In the genomic region with DNA sequence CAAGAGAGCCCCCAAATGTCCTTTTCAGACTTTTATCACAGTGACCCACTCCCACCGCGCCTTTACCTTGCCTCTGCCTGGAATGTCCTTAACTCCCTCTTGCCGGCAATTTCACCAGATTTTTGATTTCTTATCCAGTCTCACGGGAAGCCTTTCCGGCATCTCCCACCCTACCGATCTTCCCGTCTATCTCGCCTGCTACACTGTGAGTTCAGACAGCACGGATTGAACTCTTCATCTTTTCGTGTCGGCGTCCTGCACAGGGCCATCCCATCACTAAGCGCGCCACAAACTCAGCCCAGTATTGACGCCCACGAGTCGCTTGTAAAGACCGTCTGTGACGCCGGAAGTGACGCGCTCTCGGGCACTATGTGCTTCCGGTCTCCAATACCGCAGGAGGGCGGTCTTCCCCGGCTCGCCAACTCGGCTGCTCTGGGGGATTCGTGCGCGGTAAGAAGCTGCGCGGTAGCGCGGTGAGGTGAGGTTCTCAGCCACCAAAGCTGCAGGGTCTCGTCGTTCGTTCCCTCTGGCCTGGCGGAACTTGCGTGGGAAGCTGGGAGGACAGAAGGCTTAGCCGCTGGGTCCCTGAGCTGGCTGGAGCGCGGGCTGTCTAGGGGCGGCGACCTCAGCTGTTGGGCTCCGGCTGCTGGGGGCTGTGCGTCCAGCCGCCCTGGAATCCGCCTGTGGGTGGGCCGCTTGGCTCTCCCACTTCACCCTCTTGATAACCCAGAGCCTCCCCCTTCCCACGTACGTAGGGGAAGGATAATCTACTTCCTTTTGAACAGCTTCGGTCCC, we compare ENCODE assay signal across 8 cellular contexts.
DNase-seq lines count a peak whose midpoint lies in the region; ATAC-seq lines count a peak whose summit lies in the region.

A gene with protein sequence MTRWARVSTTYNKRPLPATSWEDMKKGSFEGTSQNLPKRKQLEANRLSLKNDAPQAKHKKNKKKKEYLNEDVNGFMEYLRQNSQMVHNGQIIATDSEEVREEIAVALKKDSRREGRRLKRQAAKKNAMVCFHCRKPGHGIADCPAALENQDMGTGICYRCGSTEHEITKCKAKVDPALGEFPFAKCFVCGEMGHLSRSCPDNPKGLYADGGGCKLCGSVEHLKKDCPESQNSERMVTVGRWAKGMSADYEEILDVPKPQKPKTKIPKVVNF (plus strand): TSS at position 367 of the 795 bp plus-strand sequence. CDS start 3,171 bp downstream, outside the sequence.

- H3K9ac ChIP-seq in BLaER1: peak within 1 kb of the TSS; percentile 95

- H3K4me3 ChIP-seq in BLaER1: peak within 1 kb of the TSS; percentile 93

- peak; percentile 95 for ATAC-seq in HG03442 (IDR thresholded peaks at IDR 0.05; ENCODE audit: unreplicated experiment)

- peak within 1 kb of the TSS; percentile 96 for H3K4me2 ChIP-seq in BLaER1

- no peaks in the 10 kb centered on the region for H4K20me1 ChIP-seq in BLaER1

- peak; percentile 68 for DNase-seq in GM19238 (ENCODE audit: insufficient read length, low spot score)
- peak; percentile 53 for DNase-seq in NCI-H524 treated with DMSO at 0.1 percent for 48 hours (lab: John Stamatoyannopoulos, UW)
- DNase-seq in activated CD4-positive, alpha-beta T cell treated with anti-CD3 and anti-CD28 coated beads for 4 hours: peak; percentile 90
- DNase-seq in kidney glomerular epithelial cell (lab: John Stamatoyannopoulos, UW): peak; percentile 87
- DNase-seq in stimulated activated CD4-positive, alpha-beta T cell treated with anti-CD3 and anti-CD28 coated beads, Interleukin-1b, Interleukin-23, amount 100 ng/mL, for 1 hour (ENCODE audit: low read depth in 2 of 2): peak; percentile 71 to 79

- peaks cover 11% of the 10 kb centered on the region for H3K36me3 ChIP-seq in BLaER1

- H3K27ac ChIP-seq in BLaER1: peak within 1 kb of the TSS; percentile 95
- H3K27ac ChIP-seq in cingulate gyrus (ENCODE audit: low read depth, low read length): peak within 1 kb of the TSS; percentile 83

- no peaks in the 10 kb centered on the region for H3K9me3 ChIP-seq in BLaER1

- peaks cover 21% of the 10 kb centered on the region for H3K4me1 ChIP-seq in BLaER1

- no peaks in the 10 kb centered on the region for H3K27me3 ChIP-seq in BLaER1

Comparison
In these comparisons a context has a peak if more than half of its experiments do, and no peak if none do; other contexts are left out.
1. Peak in every context shown above with its lines: DNase-seq, ATAC-seq, H3K4me3 ChIP-seq and H3K27ac ChIP-seq.